8 cellular contexts compared by ENCODE assay signal in genomic region chr3:27632431-27633223, GRCh38.
DNase-seq lines count a peak whose midpoint lies in the region; ATAC-seq, FAIRE-seq and TF ChIP-seq lines count a peak whose summit lies in the region.

No MANE protein-coding gene starts in this region.

- no peaks in the 10 kb centered on the region for H3K9me3 ChIP-seq in GM12878 (replicated peaks; ENCODE audit: control insufficient read depth, insufficient read depth, low read length)

- H3K27me3 Mint-ChIP-seq in Calu3 (ENCODE audit: unreplicated experiment), result no peaks in the 10 kb centered on the region

- WGBS in GM12878 (ENCODE audit: insufficient coverage, insufficient replicate concordance, low lambda C conversion rate, missing lambda C conversion rate), result under 1% methylated on average over 47 of the region's 66 CpGs

- TF ChIP-seq POLR2A in GM12878 (IDR thresholded peaks at IDR 0.05; ENCODE audit: low read depth, low read length), result no peak

- no peak for TF ChIP-seq CTCF in Calu3 (IDR thresholded peaks at IDR 0.05; ENCODE audit: unreplicated experiment)
- TF ChIP-seq CTCF in GM20000 (IDR thresholded peaks at IDR 0.05; ENCODE audit: extremely low read depth, missing control alignments), result no peak
- TF ChIP-seq CTCF in GM12878 (IDR thresholded peaks at IDR 0.05 in 2 of 3, conservative IDR thresholded peaks at IDR 0.05 in 1 of 3; ENCODE audit: control insufficient read depth in 2 of 3, extremely low read depth in 1 of 3, insufficient read depth in 1 of 3, low read depth in 3 of 3, low read length in 3 of 3), result no peak

- no peaks in the 10 kb centered on the region for H4K20me1 ChIP-seq in GM12878 (ENCODE audit: control insufficient read depth, insufficient read depth)

- H3K36me3 Mint-ChIP-seq in Calu3 (ENCODE audit: insufficient read depth, unreplicated experiment), result peaks cover 13% of the 10 kb centered on the region

- no peaks in the 10 kb centered on the region for H3K36me3 ChIP-seq in GM12878 (ENCODE audit: control insufficient read depth in 2 of 2, insufficient read depth in 2 of 2, low read length in 1 of 2)

- in situ Hi-C loops in GM12878 (cut with MboI), result no loop called here

- SMC1A ChIA-PET in GM12878 (lab: Charles Lee; ENCODE audit: uncharacterized antibody, unreplicated experiment), result interaction anchor here (0.6 to 1.5 kb wide), 8 partner anchors 10 to 287 kb away, joined by 3 to 5 read pairs (median 3); no protein-coding TSS in a partner anchor

- no peaks in the 10 kb centered on the region for H3K4me1 ChIP-seq in GM12878 (ENCODE audit: control insufficient read depth, insufficient read depth, low read length)

- H3K27me3 ChIP-seq in GM12878 (replicated peaks in 1 of 2; ENCODE audit: control insufficient read depth in 2 of 2, insufficient read depth in 2 of 2, low read length in 1 of 2), result no peaks in the 10 kb centered on the region

- H3K9me3 Mint-ChIP-seq in Calu3 (ENCODE audit: low read depth, unreplicated experiment), result no peaks in the 10 kb centered on the region

- intact Hi-C loops in Calu3 (cut with micrococcal nuclease; ENCODE audit: unreplicated experiment), result no loop called here
- intact Hi-C loops in GM12878 (cut with micrococcal nuclease; ENCODE audit: unreplicated experiment), result no loop called here

- no TSS peak for BruUV-seq in Calu3 (replicated peaks; lab: Mats Ljungman, UMichigan)
- BruUV-seq in GM12878 (replicated peaks; lab: Mats Ljungman, UMichigan), result no TSS peak

- TF ChIP-seq EP300 in GM12878 (IDR thresholded peaks at IDR 0.05; ENCODE audit: borderline replicate concordance in 1 of 2, control insufficient read depth in 1 of 2, low read depth in 2 of 2, low read length in 2 of 2), result no peak

- RAD21 ChIA-PET in GM12878 (lab: Charles Lee; ENCODE audit: unreplicated experiment), result interaction anchor here (1.3 kb wide), 1 partner anchor 153 kb away, joined by 4 read pairs; no protein-coding TSS in a partner anchor

- ATAC-seq in HG03571 (IDR thresholded peaks at IDR 0.05; ENCODE audit: unreplicated experiment) (peak; percentile 89), GM12878 (peak; percentile 82)

- no peak overlapping the region; the same call in 1 of the 2 replicates for H3K9ac ChIP-seq in GM12878 (ENCODE audit: control insufficient read depth, insufficient read depth, low read length)

- H2AFZ ChIP-seq in GM12878 (ENCODE audit: control insufficient read depth, low read depth, low read length), result peak overlapping the region; percentile 58

- POLR2A ChIA-PET in GM12878 (lab: Charles Lee), result interaction anchor here (1.1 kb wide), 1 partner anchor 21 kb away, joined by 3 read pairs; no protein-coding TSS in a partner anchor

- FAIRE-seq in GM12878 (lab: Jason Lieb, UNC), result no peak

- no peak for TF ChIP-seq RAD21 in GM12878 (IDR thresholded peaks at IDR 0.05; ENCODE audit: insufficient read depth, low read depth, low read length)

- H3K4me1 Mint-ChIP-seq in Calu3 (ENCODE audit: low read depth, unreplicated experiment), result peaks cover 10% of the 10 kb centered on the region

- CTCF ChIA-PET in Calu3 (lab: Charles Lee), result interaction anchor here (1.4 to 1.7 kb wide), 2 partner anchors 10 to 48 kb away, joined by 9 to 11 read pairs; no protein-coding TSS in a partner anchor
- CTCF ChIA-PET in GM12878 (lab: Yijun Ruan, JAX), result interaction anchor here (0.5 to 0.7 kb wide), 2 partner anchors 29 to 47 kb away, joined by 3 read pairs; no protein-coding TSS in a partner anchor

- peak overlapping the region; percentile 71 for H3K27ac Mint-ChIP-seq in Calu3 (ENCODE audit: unreplicated experiment)

- H3K79me2 ChIP-seq in GM12878 (ENCODE audit: control insufficient read depth, insufficient read depth, low read length), result no peaks in the 10 kb centered on the region

- H3K4me3 Mint-ChIP-seq in Calu3 (ENCODE audit: low read depth, unreplicated experiment), result peak overlapping the region; percentile 78

- H3K4me3 ChIP-seq in GM12878, result peak overlapping the region; percentile 47

- no peak overlapping the region for H3K27ac ChIP-seq in GM12878 (ENCODE audit: control insufficient read depth, insufficient read depth)

- DNase-seq in Calu3, result peak; percentile 54
- peak; percentile 68 for DNase-seq in GM20000 (ENCODE audit: low spot score)
- DNase-seq in T-helper 1 cell, result peak; percentile 15 to 65 (median 30)
- no peak for DNase-seq in GM12878 (ENCODE audit: low read depth, low spot score)
- peak; percentile 70 for DNase-seq in iPS-NIHi11 (ENCODE audit: low spot score)
- DNase-seq in smooth muscle cell of the brain vasculature (ENCODE audit: low read depth, low spot score), result peak; percentile 32
- no peak for DNase-seq in kidney glomerular epithelial cell (lab: John Stamatoyannopoulos, UW)

- H3K4me2 ChIP-seq in GM12878 (ENCODE audit: control insufficient read depth, insufficient read depth), result peak overlapping the region; percentile 66

TF ChIP-seq in GM12878, 131 proteins besides CTCF, POLR2A, EP300 and RAD21:
- TF ChIP-seq BHLHE40 (IDR thresholded peaks at IDR 0.05; ENCODE audit: borderline replicate concordance in 1 of 2, low read depth in 2 of 2, low read length in 1 of 2) (0 out of 4 replicates have a peak, but pooled peaks of 1 of the 2 experiments have one; percentile 5), SMAD1 (IDR thresholded peaks at IDR 0.05; ENCODE audit: low read depth, partially characterized antibody) (no peak), ATF2 (IDR thresholded peaks at IDR 0.05; ENCODE audit: low read length) (no peak), MEF2A (IDR thresholded peaks at IDR 0.05; ENCODE audit: insufficient read depth, low read depth, low read length) (no peak), TCF7 (IDR thresholded peaks at IDR 0.05; ENCODE audit: borderline replicate concordance) (no peak), EED (IDR thresholded peaks at IDR 0.05; ENCODE audit: low read depth) (no peak), TBL1XR1 (IDR thresholded peaks at IDR 0.05; ENCODE audit: low read depth, low read length) (no peak), NR2C1 (IDR thresholded peaks at IDR 0.05) (no peak), IKZF1 (conservative IDR thresholded peaks at IDR 0.05) (peak; percentile 82), ZNF622 (IDR thresholded peaks at IDR 0.05) (no peak), LARP7 (IDR thresholded peaks at IDR 0.05) (peak; percentile 44; the same call in 1 of the 2 replicates), SIX5 (IDR thresholded peaks at IDR 0.05; ENCODE audit: low read depth, low read length, severe bottlenecking) (no peak), MYC (IDR thresholded peaks at IDR 0.05; ENCODE audit: insufficient read depth, insufficient read length, insufficient replicate concordance, low read length, severe bottlenecking) (no peak), CHD2 (IDR thresholded peaks at IDR 0.05; ENCODE audit: borderline replicate concordance, low read depth, low read length) (no peak), SMARCA5 (IDR thresholded peaks at IDR 0.05) (peak; percentile 66)

Comparison
In these comparisons a context has a peak if more than half of its experiments do, and no peak if none do; other contexts are left out.
1. DNase-seq: peak in Calu3 (single experiment), GM20000 (single experiment), T-helper 1 cell (5 of 5), iPS-NIHi11 (single experiment) and smooth muscle cell of the brain vasculature (single experiment); none in GM12878 (single experiment) and kidney glomerular epithelial cell (single experiment).